In genomic region chr2:161280906-161281323, GRCh38 we compare ENCODE assay signal across 8 cellular contexts. TPM values are rescaled to one million over a fixed set of nuclear protein-coding genes. Genes with fewer than 3 reads are reported as not detected.
A peak's percentile ranks its signal among the peaks of the same experiment; 100 is the strongest.
DNase-seq lines count a peak whose midpoint lies in the region; TF ChIP-seq lines count a peak whose summit lies in the region.
"Not testable (repeated sequence)": the region's sequence is repeated elsewhere in the genome, so short reads cannot be mapped to it uniquely, and the experiment has no call there.

No MANE protein-coding gene starts in this region.

- H3K27ac Mint-ChIP-seq in CD14-positive monocyte, nephron progenitor cell: not testable (repeated sequence)

- H3K27me3 Mint-ChIP-seq in CD14-positive monocyte (ENCODE audit: low read depth in 3 of 3); nephron progenitor cell (ENCODE audit: low read depth, poor library complexity): not testable (repeated sequence)

- not testable (repeated sequence) for TF ChIP-seq EP300 in Ishikawa (IDR thresholded peaks at IDR 0.05; ENCODE audit: borderline replicate concordance)

- H3K27me3 ChIP-seq in hepatocyte = not testable (repeated sequence)

- H3K36me3 ChIP-seq in hepatocyte (replicated peaks; ENCODE audit: insufficient read depth, low read depth) = not testable (repeated sequence)

- H2AFZ ChIP-seq in hepatocyte = not testable (repeated sequence)

- not testable (repeated sequence) for H4K20me1 ChIP-seq in hepatocyte (ENCODE audit: insufficient read depth, poor library complexity, severe bottlenecking)

- not testable (repeated sequence) for H3K4me3 Mint-ChIP-seq in CD14-positive monocyte, nephron progenitor cell

- not testable (repeated sequence) for H3K9me3 ChIP-seq in hepatocyte (ENCODE audit: low read depth)

- not testable (repeated sequence) for H3K79me2 ChIP-seq in hepatocyte

- DNase-seq in CD14-positive monocyte (ENCODE audit: low spot score) (peak; percentile 53), ecto neural progenitor cell (ENCODE audit: low spot score) (peak; percentile 58), hepatocyte (ENCODE audit: low spot score) (peak; percentile 59), nephron progenitor cell (peak; percentile 18)
- peak; percentile 86 for DNase-seq in activated effector memory CD4-positive, alpha-beta T cell treated with anti-CD3 and anti-CD28 coated beads, Interleukin-2, amount 50 U/mL, for 16 hours
- DNase-seq in stimulated activated CD8-positive, alpha-beta memory T cell treated with anti-CD3 and anti-CD28 coated beads, Interleukin-15, amount 100 ng/mL, for 1 hour (ENCODE audit: low read depth) = peak; percentile 25

- H3K4me1 ChIP-seq in hepatocyte (ENCODE audit: insufficient read depth) = not testable (repeated sequence)

- not testable (repeated sequence) for H3K36me3 Mint-ChIP-seq in CD14-positive monocyte; nephron progenitor cell (ENCODE audit: low read depth)

- WGBS in hepatocyte (ENCODE audit: low lambda C conversion rate, missing lambda C conversion rate) = 82% methylated on average over 18 of the region's 18 CpGs

- H3K27ac ChIP-seq in VCaP, hepatocyte: not testable (repeated sequence)

- H3K9me3 Mint-ChIP-seq in CD14-positive monocyte = not testable (repeated sequence)
- peaks cover 13% of the 10 kb centered on the region for H3K9me3 Mint-ChIP-seq in nephron progenitor cell

- not testable (repeated sequence) for H3K4me2 ChIP-seq in hepatocyte

- intact Hi-C loops in CD14-positive monocyte (cut with micrococcal nuclease) = not testable (repeated sequence)

- TF ChIP-seq RAD21 in Ishikawa (IDR thresholded peaks at IDR 0.05; ENCODE audit: low read depth) = peak; percentile 47; the same call in 1 of the 2 replicates

- not testable (repeated sequence) for H3K9me2 ChIP-seq in hepatocyte (replicated peaks; ENCODE audit: insufficient read depth)

- H3K4me1 Mint-ChIP-seq in CD14-positive monocyte, nephron progenitor cell: not testable (repeated sequence)

- not testable (repeated sequence) for H3K4me3 ChIP-seq in hepatocyte

- TF ChIP-seq CTCF in CD14-positive monocyte (IDR thresholded peaks at IDR 0.05); nephron progenitor cell (IDR thresholded peaks at IDR 0.05): not testable (repeated sequence)
- TF ChIP-seq CTCF in VCaP (conservative IDR thresholded peaks at IDR 0.05) (peak; percentile 50), hepatocyte (IDR thresholded peaks at IDR 0.05; ENCODE audit: poor library complexity) (peak; percentile 16)

RNA-seq across cellular contexts. Expression of gene PSMD14, which starts 27.3 kb away (rescaled TPM):
- 10 to 100 TPM; 29.3 to 37.8 TPM for polyA plus RNA-seq in CD14-positive monocyte
- total RNA-seq in hepatocyte = 66.6 and 71.0 TPM in 2 replicates
- polyA plus RNA-seq in hepatocyte = 66.9 and 70.2 TPM in 2 replicates

Comparison
In these comparisons a context has a peak if more than half of its experiments do, and no peak if none do; other contexts are left out.
1. DNase-seq: peak in every context shown above with its lines; median percentile 86 in activated effector memory CD4-positive, alpha-beta T cell treated with anti-CD3 and anti-CD28 coated beads, Interleukin-2, amount 50 U/mL, for 16 hours; 59 in hepatocyte; 58 in ecto neural progenitor cell; 53 in CD14-positive monocyte; 25 in stimulated activated CD8-positive, alpha-beta memory T cell treated with anti-CD3 and anti-CD28 coated beads, Interleukin-15, amount 100 ng/mL, for 1 hour; 18 in nephron progenitor cell.